Comparison of ENCODE assay signal across 8 cellular contexts in the genomic region with DNA sequence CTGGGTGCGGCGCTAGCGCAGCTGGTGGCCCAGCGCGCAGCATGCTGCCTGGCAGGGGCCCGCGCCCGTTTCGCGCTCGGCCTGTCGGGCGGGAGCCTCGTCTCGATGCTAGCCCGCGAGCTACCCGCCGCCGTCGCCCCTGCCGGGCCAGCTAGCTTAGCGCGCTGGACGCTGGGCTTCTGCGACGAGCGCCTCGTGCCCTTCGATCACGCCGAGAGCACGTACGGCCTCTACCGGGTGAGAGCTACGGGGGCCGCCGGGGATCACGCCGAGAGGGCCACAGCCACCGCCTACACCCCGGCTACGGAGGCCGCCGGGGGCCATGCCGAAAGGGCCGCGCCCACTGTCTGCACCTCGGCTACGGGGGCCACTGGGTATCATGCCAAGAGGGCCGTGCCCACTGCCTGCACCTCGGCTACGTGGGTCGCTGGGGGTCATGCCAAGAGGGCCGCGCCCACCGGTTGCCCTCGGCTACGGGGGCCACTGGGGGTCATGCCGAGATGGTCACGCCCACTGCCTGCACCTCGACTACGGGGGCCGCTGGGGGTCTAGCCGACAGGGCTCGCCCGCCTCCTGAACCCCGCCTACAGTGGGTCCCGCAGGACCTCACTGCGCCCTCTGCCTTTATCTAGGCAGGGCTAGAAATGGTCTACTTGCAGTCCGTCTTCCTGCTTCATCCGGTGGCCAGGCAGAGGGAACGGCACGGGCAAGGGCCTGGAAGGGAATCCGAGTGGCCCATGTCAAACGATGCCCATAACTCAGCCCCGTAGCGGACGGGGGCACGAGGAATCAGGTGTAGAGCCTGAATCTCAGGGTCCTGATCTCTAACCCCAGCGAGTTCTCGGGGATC.
DNase-seq lines count a peak whose midpoint lies in the region; ATAC-seq and TF ChIP-seq lines count a peak whose summit lies in the region.

No MANE protein-coding gene starts in this region.

- H3K27ac ChIP-seq in HUES6 (ENCODE audit: low read depth, low read length) (peak overlapping the region; percentile 74; the same call in 1 of the 2 replicates), RWPE2 (ENCODE audit: poor library complexity, severe bottlenecking) (peak overlapping the region; percentile 94)

- H3K9me3 ChIP-seq in HUES6 (ENCODE audit: control insufficient read depth, insufficient read depth, low read depth, low read length) (no peaks in the 10 kb centered on the region), RWPE2 (ENCODE audit: severe bottlenecking) (peaks cover 2% of the 10 kb centered on the region), neuron (ENCODE audit: low read length) (peaks cover 7% of the 10 kb centered on the region)

- H3K4me3 ChIP-seq in HUES6 (ENCODE audit: low read depth, low read length), result peak overlapping the region; percentile 86
- H3K4me3 ChIP-seq in RWPE2 (ENCODE audit: severe bottlenecking), result peak overlapping the region; percentile 64
- H3K4me3 ChIP-seq in foreskin fibroblast (ENCODE audit: low read depth in 1 of 2, low read length in 2 of 2), result peak overlapping the region; percentile 65 to 94
- peak overlapping the region; percentile 69 for H3K4me3 ChIP-seq in neuron (ENCODE audit: low read length)

- peak; percentile 33 for DNase-seq in DMS153 treated with DMSO at 0.1 percent for 48 hours (lab: John Stamatoyannopoulos, UW; ENCODE audit: unreplicated experiment)
- peak; percentile 79 for DNase-seq in RWPE2 (ENCODE audit: low spot score)
- peak; percentile 71 for DNase-seq in activated effector memory CD4-positive, alpha-beta T cell treated with Interleukin-2 at 50 U/mL for 16 hours
- peak; percentile 83 to 94 for DNase-seq in foreskin fibroblast
- DNase-seq in stromal cell of bone marrow (ENCODE audit: low read depth), result peak; percentile 52

- ATAC-seq in GM21447 (IDR thresholded peaks at IDR 0.05; ENCODE audit: unreplicated experiment) (peak; percentile 50), RWPE2 (ENCODE audit: low read depth) (peak; percentile 40)

- H3K4me1 ChIP-seq in HUES6 (ENCODE audit: control insufficient read depth, insufficient read depth, low read length), result peaks cover 6% of the 10 kb centered on the region
- peaks cover 19% of the 10 kb centered on the region for H3K4me1 ChIP-seq in RWPE2 (ENCODE audit: insufficient read depth, poor library complexity, severe bottlenecking)
- peaks cover 11% of the 10 kb centered on the region for H3K4me1 ChIP-seq in neuron (ENCODE audit: insufficient read depth, low read length)

- peak; percentile 17 for TF ChIP-seq CTCF in RWPE2 (IDR thresholded peaks at IDR 0.05; ENCODE audit: poor library complexity, severe bottlenecking)
- peak; percentile 5 for TF ChIP-seq CTCF in foreskin fibroblast (IDR thresholded peaks at IDR 0.05; ENCODE audit: low read depth, low read length)

- peak overlapping the region; percentile 51 for H2AFZ ChIP-seq in neuron (ENCODE audit: low read depth, low read length)

- H3K9ac ChIP-seq in HUES6 (ENCODE audit: low read length), result peak overlapping the region; percentile 92

- H3K27me3 ChIP-seq in HUES6 (ENCODE audit: control insufficient read depth, insufficient read depth, low read length) (no peaks in the 10 kb centered on the region), RWPE2 (ENCODE audit: insufficient read depth, poor library complexity, severe bottlenecking) (no peaks in the 10 kb centered on the region), neuron (ENCODE audit: insufficient read depth, low read length) (no peaks in the 10 kb centered on the region)

- H3K36me3 ChIP-seq in HUES6 (ENCODE audit: control insufficient read depth, insufficient read depth, low read length) (peaks cover 10% of the 10 kb centered on the region), RWPE2 (ENCODE audit: low read depth) (peaks cover 28% of the 10 kb centered on the region), neuron (ENCODE audit: insufficient read depth, low read length) (peaks cover 5% of the 10 kb centered on the region)

Comparison
In these comparisons a context has a peak if more than half of its experiments do, and no peak if none do; other contexts are left out.
1. Peak in every context shown above with its lines: DNase-seq, ATAC-seq, H3K4me3 ChIP-seq and H3K27ac ChIP-seq.
2. DNase-seq: peak in every context shown above with its lines; median percentile 88 in foreskin fibroblast; 79 in RWPE2; 71 in activated effector memory CD4-positive, alpha-beta T cell treated with Interleukin-2 at 50 U/mL for 16 hours; 52 in stromal cell of bone marrow; 33 in DMS153 treated with DMSO at 0.1 percent for 48 hours.